ENCODE assay signal across 8 cellular contexts in genomic region chr1:1539310-1540014, GRCh38. TPM values are rescaled to one million over a fixed set of nuclear protein-coding genes. Genes with fewer than 3 reads are reported as not detected.
DNase-seq lines count a peak whose midpoint lies in the region; ATAC-seq and TF ChIP-seq lines count a peak whose summit lies in the region.

No MANE protein-coding gene starts in this region.

- TF ChIP-seq CTCF in AG04449 (IDR thresholded peaks at IDR 0.05; ENCODE audit: insufficient read depth, low read length, missing control alignments) = no peak
- TF ChIP-seq CTCF in endothelial cell (IDR thresholded peaks at IDR 0.05; ENCODE audit: unreplicated experiment) = no peak
- TF ChIP-seq CTCF in nephron (IDR thresholded peaks at IDR 0.05; ENCODE audit: unreplicated experiment in 3 of 3) = no peak

- peaks cover 39% of the 10 kb centered on the region for H3K36me3 ChIP-seq in HUES6 (ENCODE audit: control insufficient read depth, insufficient read depth, low read length)

- peak overlapping the region; percentile 64 for H3K9ac ChIP-seq in HUES6 (ENCODE audit: low read length)

- peaks cover 4% of the 10 kb centered on the region; the same call in 1 of the 2 replicates for H3K4me1 ChIP-seq in HUES6 (ENCODE audit: control insufficient read depth, insufficient read depth, low read length)

- H3K9me3 Mint-ChIP-seq in endothelial cell (ENCODE audit: unreplicated experiment) (no peaks in the 10 kb centered on the region), nephron (no peaks in the 10 kb centered on the region)

- H3K36me3 Mint-ChIP-seq in endothelial cell (ENCODE audit: low read depth, unreplicated experiment) = peaks cover 5% of the 10 kb centered on the region
- peaks cover 3% of the 10 kb centered on the region for H3K36me3 Mint-ChIP-seq in nephron (ENCODE audit: low read depth)

- CTCF ChIA-PET in AG04449 (lab: Yijun Ruan, JAX) = no interaction called here

- no peak for ATAC-seq in GM21447 (IDR thresholded peaks at IDR 0.05; ENCODE audit: unreplicated experiment)

- H3K27me3 Mint-ChIP-seq in endothelial cell (ENCODE audit: unreplicated experiment) (peaks cover 19% of the 10 kb centered on the region), nephron (ENCODE audit: low read depth) (no peaks in the 10 kb centered on the region)

- H3K4me1 Mint-ChIP-seq in endothelial cell (ENCODE audit: unreplicated experiment) = peaks cover 8% of the 10 kb centered on the region
- no peaks in the 10 kb centered on the region for H3K4me1 Mint-ChIP-seq in nephron

- DNase-seq in AG04449 (ENCODE audit: low read depth, low spot score) = no peak
- peak; percentile 43 for DNase-seq in endothelial cell (ENCODE audit: low spot score)
- DNase-seq in NCI-H2107 (lab: John Stamatoyannopoulos, UW) = no peak
- no peak for DNase-seq in islet precursor cell
- no peak for DNase-seq in NCI-H1048 (lab: John Stamatoyannopoulos, UW)

- H3K4me3 ChIP-seq in AG04449 (ENCODE audit: low read depth, low read length) (peak overlapping the region; percentile 72), HUES6 (ENCODE audit: low read depth, low read length) (peak overlapping the region; percentile 80)

- H3K27ac ChIP-seq in HUES6 (ENCODE audit: low read depth, low read length) = no peak overlapping the region

- H3K27me3 ChIP-seq in HUES6 (ENCODE audit: control insufficient read depth, insufficient read depth, low read length) = no peaks in the 10 kb centered on the region

- H3K27ac Mint-ChIP-seq in endothelial cell (ENCODE audit: unreplicated experiment) = no peak overlapping the region
- H3K27ac Mint-ChIP-seq in nephron = no peak overlapping the region

- no peaks in the 10 kb centered on the region for H3K9me3 ChIP-seq in HUES6 (ENCODE audit: control insufficient read depth, insufficient read depth, low read depth, low read length)

- H3K4me3 Mint-ChIP-seq in endothelial cell (ENCODE audit: unreplicated experiment) (peak overlapping the region; percentile 65), nephron (peak overlapping the region; percentile 72 to 80 (median 75))

- POLR2A ChIA-PET in AG04449 (lab: Yijun Ruan, JAX) = no interaction called here

RNA-seq across cellular contexts. Expression of gene TMEM240, which starts 1.0 kb away (rescaled TPM):
- 6.6 TPM for total RNA-seq in endothelial cell (ENCODE audit: unreplicated experiment)

RNA-seq across cellular contexts. Expression of gene ATAD3A, which starts 27.5 kb away (rescaled TPM):
- total RNA-seq in endothelial cell (ENCODE audit: unreplicated experiment) = 30.4 TPM

RNA-seq across cellular contexts. Expression of gene SSU72, which starts 35.2 kb away (rescaled TPM):
- 114 TPM for total RNA-seq in endothelial cell (ENCODE audit: unreplicated experiment)
